ENCODE assay signal across 13 cellular contexts in the genomic region with DNA sequence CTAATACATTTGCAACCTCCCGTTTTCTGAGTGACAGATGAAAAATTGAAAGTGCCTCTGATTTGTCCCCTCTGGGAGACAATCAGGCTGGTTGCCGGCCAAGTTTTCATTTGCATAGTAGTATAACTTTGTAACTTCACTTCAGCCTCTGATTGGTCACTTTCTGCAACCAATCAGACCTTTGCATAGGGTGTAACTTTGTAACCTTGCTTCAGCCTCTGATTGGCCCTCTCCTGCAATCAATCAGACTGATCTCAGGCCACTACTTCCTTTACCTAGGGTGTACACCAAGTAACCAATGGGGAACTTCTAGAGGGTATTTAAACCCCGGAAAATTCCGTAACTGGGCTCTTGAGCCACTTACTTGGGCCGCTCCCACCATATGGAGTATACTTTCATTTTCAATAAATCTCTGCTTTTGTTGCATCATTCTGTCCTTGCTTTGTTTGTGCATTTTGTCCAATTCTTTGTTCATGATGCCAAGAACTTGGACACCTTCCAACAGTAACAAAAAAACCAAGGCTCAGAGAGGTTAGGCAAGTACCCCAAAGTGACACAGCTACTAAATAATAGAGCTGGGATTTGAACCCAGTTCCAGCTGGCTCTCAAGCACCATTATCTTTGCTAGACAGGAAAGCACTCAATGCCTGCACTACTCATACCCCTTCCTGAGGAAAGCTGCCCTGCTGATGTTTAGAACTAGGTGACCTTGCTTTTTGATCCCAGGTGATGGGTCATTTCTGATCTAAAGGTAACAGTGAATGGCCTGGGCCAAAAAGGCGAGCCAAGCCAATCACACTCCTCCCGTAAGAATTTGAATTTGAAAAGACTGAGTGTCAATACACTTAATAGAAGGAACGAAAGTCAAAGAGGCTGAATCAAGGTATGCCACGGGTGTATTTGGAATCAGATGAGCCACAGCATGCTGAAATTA. TPM values are rescaled to one million over a fixed set of nuclear protein-coding genes. Genes with fewer than 3 reads are reported as not detected.
DNase-seq lines count a peak whose midpoint lies in the region; ATAC-seq lines count a peak whose summit lies in the region.
"Had no signal": no experiment of that assay in that cellular context is flagged by ENCODE, and none has a peak within 500 bp of the region (broad histone marks: within the 10 kb centered on the region; RNA-seq: fewer than 3 reads in every experiment).

No MANE protein-coding gene starts in this region.

- H3K4me3 ChIP-seq in subcutaneous abdominal adipose tissue (ENCODE audit: low read depth in 1 of 5, low read length in 5 of 5): peak overlapping the region in 4 of 5 donors; percentile 11 to 35 (median 32)
- H3K4me3 ChIP-seq: SK-N-MC had no signal

- H3K9me3 ChIP-seq in subcutaneous abdominal adipose tissue (ENCODE audit: control insufficient read depth in 5 of 5, low read length in 5 of 5): no peaks in the 10 kb centered on the region

- no peak overlapping the region for H3K9ac ChIP-seq in subcutaneous abdominal adipose tissue (ENCODE audit: low read length in 5 of 5)

- DNase-seq in HT1080 (ENCODE audit: low read depth): peak; percentile 83
- peak; percentile 43 for DNase-seq in NOMO-1 treated with dmso at 0.1 percent for 144 hours (lab: John Stamatoyannopoulos, UW; ENCODE audit: unreplicated experiment)
- peak; percentile 57 for DNase-seq in fibroblast of peridontal ligament (ENCODE audit: extremely low read depth)
- DNase-seq in NCI-H510A treated with DMSO at 0.1 percent for 48 hours (lab: John Stamatoyannopoulos, UW): no peak
- no peak for DNase-seq in NCI-H524 treated with DMSO at 0.1 percent for 48 hours (lab: John Stamatoyannopoulos, UW)
- DNase-seq: activated CD4-positive, alpha-beta T cell treated with anti-CD3 and anti-CD28 coated beads for 48 hours; activated effector memory CD4-positive, alpha-beta T cell treated with anti-CD3 and anti-CD28 coated beads, Interleukin-2, amount 50 U/mL, for 16 hours; Kasumi-1; NCI-H446 treated with DMSO at 0.1 percent for 48 hours; right cardiac atrium had no signal

- no peak for ATAC-seq in GM21528 (IDR thresholded peaks at IDR 0.05; ENCODE audit: low FRiP score, unreplicated experiment)
- ATAC-seq: right cardiac atrium had no signal

- peak overlapping the region; percentile 91 for H3K27ac ChIP-seq in subcutaneous abdominal adipose tissue (ENCODE audit: low read depth, low read length)
- H3K27ac ChIP-seq: SK-N-MC had no signal

- H3K4me1 ChIP-seq in subcutaneous abdominal adipose tissue (ENCODE audit: control insufficient read depth in 5 of 5, insufficient read depth in 5 of 5, low read length in 5 of 5): peaks cover 0 to 26% (median 19%) of the 10 kb centered on the region in 5 donors

- no peaks in the 10 kb centered on the region for H3K36me3 ChIP-seq in subcutaneous abdominal adipose tissue (ENCODE audit: control insufficient read depth in 5 of 5, insufficient read depth in 5 of 5, low read length in 5 of 5)

- no peaks in the 10 kb centered on the region for H3K27me3 ChIP-seq in subcutaneous abdominal adipose tissue (ENCODE audit: control insufficient read depth in 5 of 5, insufficient read depth in 4 of 5, low read length in 5 of 5)

RNA-seq across cellular contexts. Expression of gene MYOM1, which starts 10.9 kb away (rescaled TPM):
- total RNA-seq in HT1080 (2014; rRNA removed; shearing (Covaris generic)): not detected in 2 replicates
- 0.03 and 0.07 TPM in 2 replicates for polyA plus RNA-seq in HT1080 (2015; cell fraction: cytosol; rRNA removed)
- 0.04 and 0.09 TPM in 2 replicates for polyA plus RNA-seq in HT1080 (2015; cell fraction: nucleus; rRNA removed)

RNA-seq across cellular contexts. Expression of gene MYL12A, which starts 16.9 kb away (rescaled TPM):
- total RNA-seq in HT1080 (2014; rRNA removed; shearing (Covaris generic)): 521 and 591 TPM in 2 replicates
- polyA plus RNA-seq in HT1080 (2015; cell fraction: cytosol; rRNA removed): 378 and 405 TPM in 2 replicates
- polyA plus RNA-seq in HT1080 (2015; cell fraction: nucleus; rRNA removed): 254 and 260 TPM in 2 replicates

RNA-seq across cellular contexts. Expression of gene MYL12B, which starts 31.3 kb away (rescaled TPM):
- total RNA-seq in HT1080 (2014; rRNA removed; shearing (Covaris generic)): 353 and 399 TPM in 2 replicates
- 516 and 540 TPM in 2 replicates for polyA plus RNA-seq in HT1080 (2015; cell fraction: cytosol; rRNA removed)
- polyA plus RNA-seq in HT1080 (2015; cell fraction: nucleus; rRNA removed): 279 and 297 TPM in 2 replicates

Comparison
In these comparisons a context has a peak if more than half of its experiments do, and no peak if none do; other contexts are left out.
1. DNase-seq: peak in HT1080 (single experiment), NOMO-1 treated with dmso at 0.1 percent for 144 hours (single experiment) and fibroblast of peridontal ligament (single experiment); none in NCI-H510A treated with DMSO at 0.1 percent for 48 hours (single experiment) and NCI-H524 treated with DMSO at 0.1 percent for 48 hours (single experiment).